ENCODE assay signal across 8 cellular contexts in the genomic region with DNA sequence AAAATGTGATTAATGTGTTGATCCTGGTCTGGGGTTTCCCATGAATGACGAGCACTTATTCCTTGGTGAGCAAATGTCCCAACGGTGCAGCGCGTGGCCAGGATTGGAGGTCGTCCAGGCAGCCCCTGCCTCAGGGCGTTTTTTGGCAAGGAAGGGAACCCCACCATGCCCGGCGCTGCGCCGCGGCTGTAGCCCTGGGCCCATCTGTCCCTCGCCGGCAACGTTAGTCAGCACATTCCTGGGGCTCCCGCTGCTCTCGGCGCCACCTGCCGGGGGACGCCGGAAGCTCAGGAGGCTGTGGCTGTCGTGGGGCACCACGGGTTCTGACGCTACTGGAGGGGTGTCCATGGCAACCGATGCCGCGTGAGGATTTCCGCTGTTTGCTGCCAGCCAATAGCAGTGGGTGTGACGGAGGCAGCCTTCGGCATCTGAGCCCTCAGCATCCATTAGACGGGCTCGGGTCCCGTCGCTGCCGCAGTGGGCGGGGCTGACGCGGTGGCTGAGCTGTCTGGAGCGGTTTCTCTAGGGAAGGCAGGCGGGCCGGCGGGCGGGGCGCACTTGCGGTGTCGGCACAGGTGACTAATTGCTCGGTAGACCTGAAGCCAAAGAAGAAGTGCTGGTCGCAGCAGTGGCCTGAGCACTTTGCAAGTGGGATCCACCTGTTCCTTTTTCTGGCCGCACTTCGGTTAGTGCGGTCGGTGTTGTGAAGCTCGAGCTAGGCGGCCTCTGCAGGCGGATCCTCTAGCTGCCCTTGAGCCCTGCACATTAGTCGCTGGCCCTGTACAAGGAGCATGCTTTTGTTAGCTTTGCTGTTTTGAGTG. TPM values are rescaled to one million over a fixed set of nuclear protein-coding genes. Genes with fewer than 3 reads are reported as not detected.
DNase-seq lines count a peak whose midpoint lies in the region; ATAC-seq and TF ChIP-seq lines count a peak whose summit lies in the region.

No MANE protein-coding gene starts in this region.

- H3K27ac Mint-ChIP-seq in GM23338, result peak overlapping the region; percentile 100
- H3K27ac Mint-ChIP-seq in activated T-helper 2 cell treated with anti-CD3 and anti-CD28 coated beads, Interferon-gamma antibody, Interleukin-2, Interleukin-4, amounts not matched to agents 10 μg/mL and 5 μg/mL and 100 μg/mL, durations not matched to agents 14 hours and 24 hours and 36 hours, result peak overlapping the region; percentile 88
- H3K27ac Mint-ChIP-seq in natural killer cell treated with Interleukin-12 subunit alpha and Interleukin-12 subunit beta and Interleukin-15 and Interleukin-18, amount 100 ng/mL, for 72 hours, result peak overlapping the region; percentile 87 to 90

- peaks cover 32% of the 10 kb centered on the region for H3K36me3 Mint-ChIP-seq in GM23338 (ENCODE audit: low read depth)
- H3K36me3 Mint-ChIP-seq in activated T-helper 2 cell treated with anti-CD3 and anti-CD28 coated beads, Interferon-gamma antibody, Interleukin-2, Interleukin-4, amounts not matched to agents 10 μg/mL and 5 μg/mL and 100 μg/mL, durations not matched to agents 14 hours and 24 hours and 36 hours (ENCODE audit: low read depth), result peaks cover 77% of the 10 kb centered on the region
- H3K36me3 Mint-ChIP-seq in natural killer cell treated with Interleukin-12 subunit alpha and Interleukin-12 subunit beta and Interleukin-15 and Interleukin-18, amount 100 ng/mL, for 72 hours, result no peaks in the 10 kb centered on the region

- no peaks in the 10 kb centered on the region for H4K20me1 ChIP-seq in GM23338 (replicated peaks; ENCODE audit: insufficient read depth)

- H3F3A ChIP-seq in GM23338 (replicated peaks; ENCODE audit: low read depth), result peaks cover 22% of the 10 kb centered on the region

- peak; percentile 83 to 95 for TF ChIP-seq CTCF in GM23338 (conservative IDR thresholded peaks at IDR 0.05; ENCODE audit: low read depth in 2 of 2)
- TF ChIP-seq CTCF in fibroblast of pulmonary artery (IDR thresholded peaks at IDR 0.05; ENCODE audit: low read length, missing control alignments), result peak; percentile 91

- no peak overlapping the region for H2AFZ ChIP-seq in GM23338

- no peaks in the 10 kb centered on the region for H3K9me2 ChIP-seq in GM23338 (ENCODE audit: insufficient read depth)

- peak overlapping the region; percentile 89 for H3K27ac ChIP-seq in GM23338 (ENCODE audit: low read depth)

- intact Hi-C loops in activated T-helper 2 cell treated with anti-CD3 and anti-CD28 coated beads, Interferon-gamma antibody, Interleukin-2, Interleukin-4, amounts not matched to agents 10 μg/mL and 5 μg/mL and 100 μg/mL, durations not matched to agents 14 hours and 24 hours and 36 hours (cut with micrococcal nuclease), result loop anchor here (1.0 to 2.0 kb wide), 6 partner anchors 32 to 148 kb away; a partner anchor contains a TSS

- H3K4me1 Mint-ChIP-seq in GM23338, result peaks cover 52% of the 10 kb centered on the region
- H3K4me1 Mint-ChIP-seq in activated T-helper 2 cell treated with anti-CD3 and anti-CD28 coated beads, Interferon-gamma antibody, Interleukin-2, Interleukin-4, amounts not matched to agents 10 μg/mL and 5 μg/mL and 100 μg/mL, durations not matched to agents 14 hours and 24 hours and 36 hours (ENCODE audit: low read depth), result peaks cover 28% of the 10 kb centered on the region
- H3K4me1 Mint-ChIP-seq in natural killer cell treated with Interleukin-12 subunit alpha and Interleukin-12 subunit beta and Interleukin-15 and Interleukin-18, amount 100 ng/mL, for 72 hours (ENCODE audit: low read depth in 2 of 2), result peaks cover 20 to 30% of the 10 kb centered on the region in 2 donors

- H3K4me1 ChIP-seq in GM23338 (ENCODE audit: insufficient read depth), result peaks cover 22% of the 10 kb centered on the region

- H3K4me2 ChIP-seq in GM23338, result peak overlapping the region; percentile 76

- H3K27me3 Mint-ChIP-seq in GM23338 (ENCODE audit: insufficient read depth, low read depth, poor library complexity), result peaks cover 16% of the 10 kb centered on the region
- H3K27me3 Mint-ChIP-seq in activated T-helper 2 cell treated with anti-CD3 and anti-CD28 coated beads, Interferon-gamma antibody, Interleukin-2, Interleukin-4, amounts not matched to agents 10 μg/mL and 5 μg/mL and 100 μg/mL, durations not matched to agents 14 hours and 24 hours and 36 hours (ENCODE audit: low read depth), result no peaks in the 10 kb centered on the region
- H3K27me3 Mint-ChIP-seq in natural killer cell treated with Interleukin-12 subunit alpha and Interleukin-12 subunit beta and Interleukin-15 and Interleukin-18, amount 100 ng/mL, for 72 hours, result no peaks in the 10 kb centered on the region

- peak overlapping the region; percentile 70 for H3K4me3 Mint-ChIP-seq in GM23338
- H3K4me3 Mint-ChIP-seq in activated T-helper 2 cell treated with anti-CD3 and anti-CD28 coated beads, Interferon-gamma antibody, Interleukin-2, Interleukin-4, amounts not matched to agents 10 μg/mL and 5 μg/mL and 100 μg/mL, durations not matched to agents 14 hours and 24 hours and 36 hours (ENCODE audit: low read depth), result peak overlapping the region; percentile 74
- peak overlapping the region; percentile 78 for H3K4me3 Mint-ChIP-seq in natural killer cell treated with Interleukin-12 subunit alpha and Interleukin-12 subunit beta and Interleukin-15 and Interleukin-18, amount 100 ng/mL, for 72 hours

- no peaks in the 10 kb centered on the region for H3K36me3 ChIP-seq in GM23338 (ENCODE audit: insufficient read depth)

- ATAC-seq in GM23338, result peak; percentile 92
- peak; percentile 99 for ATAC-seq in natural killer cell treated with Interleukin-12 subunit alpha and Interleukin-12 subunit beta and Interleukin-15 and Interleukin-18, amount 100 ng/mL, for 72 hours
- peak; percentile 97 for ATAC-seq in stimulated activated naive CD8-positive, alpha-beta T cell treated with anti-CD3 and anti-CD28 coated beads, Interleukin-15, Interleukin-2, amounts not matched to agents 100 U/mL and 50 U/mL, for 24 hours

- no peaks in the 10 kb centered on the region for H3K27me3 ChIP-seq in GM23338 (ENCODE audit: insufficient read depth)

- no peaks in the 10 kb centered on the region for H3K79me2 ChIP-seq in GM23338 (replicated peaks; ENCODE audit: insufficient read depth)

- no peaks in the 10 kb centered on the region; the same call in 2 of the 3 replicates for H3K9me3 Mint-ChIP-seq in GM23338
- H3K9me3 Mint-ChIP-seq in activated T-helper 2 cell treated with anti-CD3 and anti-CD28 coated beads, Interferon-gamma antibody, Interleukin-2, Interleukin-4, amounts not matched to agents 10 μg/mL and 5 μg/mL and 100 μg/mL, durations not matched to agents 14 hours and 24 hours and 36 hours, result no peaks in the 10 kb centered on the region
- no peaks in the 10 kb centered on the region for H3K9me3 Mint-ChIP-seq in natural killer cell treated with Interleukin-12 subunit alpha and Interleukin-12 subunit beta and Interleukin-15 and Interleukin-18, amount 100 ng/mL, for 72 hours

- peak overlapping the region; percentile 48 for H3K4me3 ChIP-seq in GM23338
- peak overlapping the region; percentile 55 for H3K4me3 ChIP-seq in fibroblast of pulmonary artery (replicated peaks; ENCODE audit: low read depth, low read length)

- DNase-seq in EL (peak; percentile 99), GM23338 (ENCODE audit: low spot score) (peak; percentile 100), LHCN-M2 (ENCODE audit: low read depth) (peak; percentile 98), RPMI7951 (ENCODE audit: low read depth) (peak; percentile 95), fibroblast of pulmonary artery (ENCODE audit: low read depth) (peak; percentile 99)
- peak; percentile 100 for DNase-seq in activated T-helper 2 cell treated with anti-CD3 and anti-CD28 coated beads, Interferon-gamma antibody, Interleukin-2, Interleukin-4, amounts not matched to agents 10 μg/mL and 5 μg/mL and 100 μg/mL, durations not matched to agents 14 hours and 24 hours and 36 hours (ENCODE audit: low spot score)
- DNase-seq in natural killer cell treated with Interleukin-12 subunit alpha and Interleukin-12 subunit beta and Interleukin-15 and Interleukin-18, amount 100 ng/mL, for 72 hours (ENCODE audit: low spot score), result peak; percentile 100
- peak; percentile 99 for DNase-seq in stimulated activated naive CD8-positive, alpha-beta T cell treated with anti-CD3 and anti-CD28 coated beads, Interleukin-15, Interleukin-2, amounts not matched to agents 100 U/mL and 50 U/mL, for 24 hours

RNA-seq across cellular contexts. Expression of a gene that starts 29.5 kb away (rescaled TPM):
- total RNA-seq in GM23338 (2014; rRNA removed; shearing (Covaris generic)), result 15.9 and 16.9 TPM in 2 replicates
- polyA plus RNA-seq in GM23338 (2016; fragmentation: Nextera tagmentation; extraction: Ambion mirVana), result 9.9 and 12.6 TPM in 2 replicates
- 35.3 and 43.5 TPM in 2 replicates for total RNA-seq in LHCN-M2 (2014; rRNA removed)
- polyA plus RNA-seq in LHCN-M2 (2012), result 41.0 TPM
- 16.6 and 16.8 TPM in 2 replicates for total RNA-seq in RPMI7951 (2014; rRNA removed; shearing (Covaris generic))
- 86.5 and 87.0 TPM in 2 replicates for total RNA-seq in activated T-helper 2 cell treated with anti-CD3 and anti-CD28 coated beads, Interferon-gamma antibody, Interleukin-2, Interleukin-4, amounts not matched to agents 10 μg/mL and 5 μg/mL and 100 μg/mL, durations not matched to agents 14 hours and 24 hours and 36 hours
- total RNA-seq in natural killer cell treated with Interleukin-12 subunit alpha and Interleukin-12 subunit beta and Interleukin-15 and Interleukin-18, amount 100 ng/mL, for 72 hours, result 10 to 100 TPM; 85.2 to 94.1 TPM

Comparison
In these comparisons a context has a peak if more than half of its experiments do, and no peak if none do; other contexts are left out.
1. Peak in every context shown above with its lines: DNase-seq, ATAC-seq, H3K4me3 ChIP-seq and H3K27ac ChIP-seq.